Comparison of ENCODE assay signal across 11 cellular contexts in genomic region chr11:12092714-12093113, GRCh38. TPM values are rescaled to one million over a fixed set of nuclear protein-coding genes. Genes with fewer than 3 reads are reported as not detected.
DNase-seq lines count a peak whose midpoint lies in the region; ATAC-seq and TF ChIP-seq lines count a peak whose summit lies in the region.
"Had no signal": no experiment of that assay in that cellular context is flagged by ENCODE, and none has a peak within 500 bp of the region (broad histone marks: within the 10 kb centered on the region; RNA-seq: fewer than 3 reads in every experiment).

No MANE protein-coding gene starts in this region.

- no peak overlapping the region for H3K4ac ChIP-seq in neuronal stem cell (ENCODE audit: low read length)

- H2BK15ac ChIP-seq in neuronal stem cell (ENCODE audit: low read length), result no peak overlapping the region

- H3K4me2 ChIP-seq in neuronal stem cell (ENCODE audit: insufficient read depth, low read length, poor library complexity, severe bottlenecking), result no peak overlapping the region

- TF ChIP-seq CTCF in Calu3 (IDR thresholded peaks at IDR 0.05; ENCODE audit: unreplicated experiment) (no peak), chondrocyte (IDR thresholded peaks at IDR 0.05) (no peak)

- H3K14ac ChIP-seq in neuronal stem cell (ENCODE audit: low read length), result no peak overlapping the region

- H2AFZ ChIP-seq in neuronal stem cell (ENCODE audit: low read length), result peak overlapping the region; percentile 30

- no peak overlapping the region for H2BK5ac ChIP-seq in neuronal stem cell (ENCODE audit: low read length)

- H3K4me3 ChIP-seq in neuronal stem cell (ENCODE audit: low read length in 2 of 2), result no peak overlapping the region
- H3K4me3 ChIP-seq: left lung had no signal

- no peaks in the 10 kb centered on the region for H3K36me3 ChIP-seq in neuronal stem cell (replicated peaks in 1 of 2; ENCODE audit: control insufficient read depth in 2 of 2, insufficient read depth in 2 of 2, low read length in 2 of 2)
- H3K36me3 ChIP-seq: left lung had no signal

- H4K91ac ChIP-seq in neuronal stem cell (ENCODE audit: low read depth, low read length, poor library complexity), result no peak overlapping the region

- no peak overlapping the region for H2BK120ac ChIP-seq in neuronal stem cell (ENCODE audit: low read depth, low read length)

- no peak overlapping the region for H4K8ac ChIP-seq in neuronal stem cell (ENCODE audit: low read depth, low read length)

- H3K27ac Mint-ChIP-seq in Calu3 (ENCODE audit: unreplicated experiment) (peak overlapping the region; percentile 99), chondrocyte (ENCODE audit: unreplicated experiment) (peak overlapping the region; percentile 78)
- H3K27ac Mint-ChIP-seq: activated naive CD8-positive, alpha-beta T cell had no signal

- peaks cover 2 to 11% of the 10 kb centered on the region in 2 donors for H3K4me1 ChIP-seq in neuronal stem cell (ENCODE audit: control insufficient read depth in 2 of 2, insufficient read depth in 1 of 2, low read depth in 1 of 2, low read length in 2 of 2)

- H3K36me3 Mint-ChIP-seq in Calu3 (ENCODE audit: insufficient read depth, unreplicated experiment) (peaks cover 39% of the 10 kb centered on the region), chondrocyte (ENCODE audit: low read depth) (no peaks in the 10 kb centered on the region)
- H3K36me3 Mint-ChIP-seq: activated naive CD8-positive, alpha-beta T cell; CD4-positive, CD25-positive, alpha-beta regulatory T cell had no signal

- DNase-seq in Calu3 (no peak), NCI-H1092 (lab: John Stamatoyannopoulos, UW) (peak; percentile 70), chondrocyte (ENCODE audit: low spot score) (no peak), neuronal stem cell (ENCODE audit: low spot score) (no peak), NCI-H2196 treated with DMSO at 0.1 percent for 48 hours (lab: John Stamatoyannopoulos, UW; ENCODE audit: unreplicated experiment) (no peak), HCEC 1CT (no peak)
- DNase-seq: CD4-positive, CD25-positive, alpha-beta regulatory T cell; left lung had no signal

- no peak overlapping the region for H3K9ac ChIP-seq in neuronal stem cell (ENCODE audit: low read depth, low read length, poor library complexity)

- peaks cover 2% of the 10 kb centered on the region for H3K9me3 Mint-ChIP-seq in Calu3 (ENCODE audit: low read depth, unreplicated experiment)
- H3K9me3 Mint-ChIP-seq in chondrocyte (ENCODE audit: low read depth), result no peaks in the 10 kb centered on the region

- CTCF ChIA-PET in Calu3 (lab: Charles Lee), result interaction anchor here (0.6 to 0.8 kb wide), 2 partner anchors 34 to 987 kb away, joined by 3 read pairs; no protein-coding TSS in a partner anchor

- ATAC-seq in HG03442 (IDR thresholded peaks at IDR 0.05; ENCODE audit: unreplicated experiment) (no peak), HG03039 (IDR thresholded peaks at IDR 0.05; ENCODE audit: unreplicated experiment) (no peak)
- ATAC-seq: left lung had no signal

- H2BK12ac ChIP-seq in neuronal stem cell (ENCODE audit: low read length), result no peak overlapping the region

- no peak overlapping the region for H3K27ac ChIP-seq in neuronal stem cell (replicated peaks; ENCODE audit: low read length)
- H3K27ac ChIP-seq: left lung had no signal

- WGBS in neuronal stem cell (ENCODE audit: extremely low coverage in 2 of 2, insufficient read length in 2 of 2, insufficient replicate concordance in 1 of 2), 2 donors, result no CpG with 5 or more reads among the region's 6 CpGs

- H3K9me3 ChIP-seq in neuronal stem cell (replicated peaks in 1 of 2; ENCODE audit: control insufficient read depth in 2 of 2, insufficient read depth in 1 of 2, low read depth in 1 of 2, low read length in 2 of 2), result no peaks in the 10 kb centered on the region
- H3K9me3 ChIP-seq: left lung had no signal

- peak overlapping the region; percentile 38 for H3K18ac ChIP-seq in neuronal stem cell (ENCODE audit: low read length)

- no peaks in the 10 kb centered on the region for H3K27me3 Mint-ChIP-seq in Calu3 (ENCODE audit: unreplicated experiment)
- H3K27me3 Mint-ChIP-seq in chondrocyte (ENCODE audit: low read depth), result no peaks in the 10 kb centered on the region
- H3K27me3 Mint-ChIP-seq: activated naive CD8-positive, alpha-beta T cell; CD4-positive, CD25-positive, alpha-beta regulatory T cell had no signal

- intact Hi-C loops in Calu3 (cut with micrococcal nuclease; ENCODE audit: unreplicated experiment), result no loop called here

- no peak overlapping the region for H3K23ac ChIP-seq in neuronal stem cell (ENCODE audit: low read depth, low read length, poor library complexity)

- H2AK5ac ChIP-seq in neuronal stem cell (ENCODE audit: low read depth, low read length), result no peak overlapping the region

- no TSS peak for BruUV-seq in Calu3 (replicated peaks; lab: Mats Ljungman, UMichigan)

- H3K27me3 ChIP-seq in neuronal stem cell (ENCODE audit: control insufficient read depth in 3 of 3, insufficient read depth in 3 of 3, low read depth in 1 of 3, low read length in 3 of 3), result peaks cover 0 to 9% (median 0%) of the 10 kb centered on the region in 3 experiments
- H3K27me3 ChIP-seq: left lung had no signal

- H3K79me1 ChIP-seq in neuronal stem cell (ENCODE audit: low read depth, low read length), result no peaks in the 10 kb centered on the region

- H3K4me3 Mint-ChIP-seq in Calu3 (ENCODE audit: low read depth, unreplicated experiment) (no peak overlapping the region), chondrocyte (ENCODE audit: unreplicated experiment) (no peak overlapping the region)
- H3K4me3 Mint-ChIP-seq: activated naive CD8-positive, alpha-beta T cell; CD4-positive, CD25-positive, alpha-beta regulatory T cell had no signal

- peaks cover 82% of the 10 kb centered on the region for H3K4me1 Mint-ChIP-seq in Calu3 (ENCODE audit: low read depth, unreplicated experiment)
- H3K4me1 Mint-ChIP-seq in chondrocyte (ENCODE audit: low read depth), result peaks cover 53% of the 10 kb centered on the region

RNA-seq across cellular contexts. Expression of gene MICAL2, which starts 17.7 kb away (rescaled TPM):
- total RNA-seq in Calu3 (2022), result 191 and 202 TPM in 2 replicates
- 296 to 393 TPM (median 372 TPM) in 3 replicates for total RNA-seq in chondrocyte
- polyA plus RNA-seq in neuronal stem cell (2013, experiment 1 of 2), result 0.36 TPM
- 0.26 TPM for polyA plus RNA-seq in neuronal stem cell (2013, experiment 2 of 2)
